ENCODE assay signal across 30 cellular contexts in genomic region chr2:210157546-210157945, GRCh38.
"Had no signal": no experiment of that assay in that cellular context is flagged by ENCODE, and none has a peak within 500 bp of the region (broad histone marks: within the 10 kb centered on the region; RNA-seq: fewer than 3 reads in every experiment).

No MANE protein-coding gene starts in this region.

- H3K4me3 Mint-ChIP-seq: activated CD4-positive, alpha-beta T cell treated with anti-CD3 and anti-CD28 coated beads for 36 hours; activated CD4-positive, alpha-beta T cell treated with anti-CD3 and anti-CD28 coated beads, Interleukin-2, amount 10 ng/mL, durations not matched to agents 7 days and 5 days; activated CD8-positive, alpha-beta T cell treated with anti-CD3 and anti-CD28 coated beads, Interleukin-2, amount 10 ng/mL, durations not matched to agents 7 days and 5 days; activated naive CD4-positive, alpha-beta T cell treated with anti-CD3 and anti-CD28 coated beads, Interleukin-2, amount 50 U/mL, for 24 hours; activated T-cell treated with anti-CD3 and anti-CD28 coated beads, Interleukin-2, amount 50 U/mL, for 24 hours; brain; central memory CD8-positive, alpha-beta T cell; T-helper 2 cell treated with Interferon-gamma antibody and Interleukin-4, amounts not matched to agents 5 μg/mL and 100 μg/mL, for 36 hours; WTC11 had no signal

- H3K4me1 Mint-ChIP-seq: central memory CD8-positive, alpha-beta T cell had no signal

- FAIRE-seq: TTC549 had no signal

- H3K27ac Mint-ChIP-seq: activated CD4-positive, alpha-beta T cell treated with anti-CD3 and anti-CD28 coated beads for 36 hours; activated CD4-positive, alpha-beta T cell treated with anti-CD3 and anti-CD28 coated beads, Interleukin-2, amount 10 ng/mL, durations not matched to agents 7 days and 5 days; activated CD8-positive, alpha-beta T cell treated with anti-CD3 and anti-CD28 coated beads, Interleukin-2, amount 10 ng/mL, durations not matched to agents 7 days and 5 days; activated naive CD4-positive, alpha-beta T cell treated with anti-CD3 and anti-CD28 coated beads, Interleukin-2, amount 50 U/mL, for 24 hours; activated T-cell treated with anti-CD3 and anti-CD28 coated beads, Interleukin-2, amount 50 U/mL, for 24 hours; activated T-helper 2 cell treated with anti-CD3 and anti-CD28 coated beads, Interferon-gamma antibody, Interleukin-2, Interleukin-4, amounts not matched to agents 10 μg/mL and 5 μg/mL and 100 μg/mL, durations not matched to agents 14 hours and 24 hours and 36 hours; T-helper 2 cell treated with Interferon-gamma antibody and Interleukin-4, amounts not matched to agents 5 μg/mL and 100 μg/mL, for 36 hours; WTC11 had no signal

- H3K27me3 Mint-ChIP-seq: activated CD4-positive, alpha-beta T cell treated with anti-CD3 and anti-CD28 coated beads for 36 hours; activated CD4-positive, alpha-beta T cell treated with anti-CD3 and anti-CD28 coated beads, Interleukin-2, amount 10 ng/mL, durations not matched to agents 7 days and 5 days; activated naive CD4-positive, alpha-beta T cell treated with anti-CD3 and anti-CD28 coated beads, Interleukin-2, amount 50 U/mL, for 24 hours; activated T-cell treated with anti-CD3 and anti-CD28 coated beads, Interleukin-2, amount 50 U/mL, for 24 hours; brain; central memory CD8-positive, alpha-beta T cell had no signal

- DNase-seq: activated CD4-positive, alpha-beta T cell treated with anti-CD3 and anti-CD28 coated beads for 36 hours; activated CD4-positive, alpha-beta T cell treated with anti-CD3 and anti-CD28 coated beads, Interleukin-2, amount 10 ng/mL, durations not matched to agents 7 days and 5 days; activated CD4-positive, alpha-beta T cell treated with anti-CD3 and anti-CD28 coated beads, Interleukin-2, amount 50 U/mL, for 48 hours; activated CD8-positive, alpha-beta T cell treated with anti-CD3 and anti-CD28 coated beads, Interleukin-2, amount 10 ng/mL, durations not matched to agents 7 days and 5 days; activated gamma-delta T cell; activated naive CD4-positive, alpha-beta T cell treated with Interleukin-2 at 50 U/mL for 16 hours; activated T-cell treated with anti-CD3 and anti-CD28 coated beads, Interleukin-2, amount 50 U/mL, for 24 hours; adrenal gland; anterior cingulate cortex; MM.1S; MV-4-11; NCI-H1092 treated with DMSO at 0.1 percent for 48 hours; NCI-H1417; NCI-H146; NCI-H187; NCI-H2029 treated with DMSO at 0.1 percent for 48 hours; NCI-H226; NCI-H446 treated with DMSO at 0.1 percent for 48 hours; NK-92 treated with Interleukin-12 subunit alpha and Interleukin-12 subunit beta, amount 100 ng/mL, for 24 hours; PC-3; Peyer's patch; Right ventricle myocardium superior had no signal

- H3K9me3 Mint-ChIP-seq: activated naive CD4-positive, alpha-beta T cell treated with anti-CD3 and anti-CD28 coated beads, Interleukin-2, amount 50 U/mL, for 24 hours; activated T-cell treated with anti-CD3 and anti-CD28 coated beads, Interleukin-2, amount 50 U/mL, for 24 hours; activated T-helper 2 cell treated with anti-CD3 and anti-CD28 coated beads, Interferon-gamma antibody, Interleukin-2, Interleukin-4, amounts not matched to agents 10 μg/mL and 5 μg/mL and 100 μg/mL, durations not matched to agents 14 hours and 24 hours and 36 hours; central memory CD8-positive, alpha-beta T cell; T-helper 2 cell treated with Interferon-gamma antibody and Interleukin-4, amounts not matched to agents 5 μg/mL and 100 μg/mL, for 36 hours; WTC11 had no signal

- ATAC-seq: activated CD4-positive, alpha-beta T cell treated with anti-CD3 and anti-CD28 coated beads for 36 hours; activated CD4-positive, CD25-positive, alpha-beta regulatory T cell treated with anti-CD3 and anti-CD28 coated beads, Interleukin-2, amount 50 U/mL, for 24 hours; activated CD8-positive, alpha-beta T cell treated with anti-CD3 and anti-CD28 coated beads, Interleukin-2, amount 10 ng/mL, durations not matched to agents 7 days and 5 days; PC-3; WTC11 had no signal
